19 cellular contexts compared by ENCODE assay signal in the genomic region with DNA sequence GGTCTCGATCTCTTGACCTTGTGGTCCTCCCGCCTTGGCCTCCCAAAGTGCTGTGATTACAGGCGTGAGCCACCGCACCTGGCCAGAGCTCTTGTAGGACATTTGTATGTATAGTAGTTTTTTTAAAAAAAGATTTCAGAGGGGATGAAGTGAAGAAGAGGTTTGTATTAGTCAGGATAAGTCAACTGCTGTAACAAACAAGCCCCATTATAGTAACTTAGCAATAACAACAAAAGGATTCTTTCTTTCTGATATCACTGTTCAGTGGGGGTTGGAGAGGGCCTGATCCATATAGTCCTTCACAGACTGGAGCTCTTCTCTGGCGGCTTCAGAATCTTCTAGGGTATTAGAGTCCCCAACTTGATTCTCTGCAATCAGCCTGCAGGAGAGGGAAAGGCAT. TPM values are rescaled to one million over a fixed set of nuclear protein-coding genes. Genes with fewer than 3 reads are reported as not detected.
DNase-seq lines count a peak whose midpoint lies in the region; ATAC-seq and TF ChIP-seq lines count a peak whose summit lies in the region.
"Had no signal": no experiment of that assay in that cellular context is flagged by ENCODE, and none has a peak within 500 bp of the region (broad histone marks: within the 10 kb centered on the region; RNA-seq: fewer than 3 reads in every experiment).

No MANE protein-coding gene starts in this region.

- no peak for DNase-seq in activated T-cell treated with anti-CD3 and anti-CD28 coated beads, Interleukin-2, amount 50 U/mL, for 72 hours
- no peak for DNase-seq in activated T-cell treated with anti-CD3 and anti-CD28 coated beads for 4 hours
- DNase-seq in CD4-positive, alpha-beta T cell = no peak
- DNase-seq in T-helper 17 cell = no peak
- no peak for DNase-seq in naive thymus-derived CD8-positive, alpha-beta T cell
- no peak for DNase-seq in NK-92 treated with Interleukin-12 subunit alpha and Interleukin-12 subunit beta, amount 100 ng/mL, for 24 hours (lab: John Stamatoyannopoulos, UW)
- DNase-seq: CD4-positive, CD25-positive, alpha-beta regulatory T cell; CD8-positive, alpha-beta memory T cell; DMS 273 treated with DMSO at 0.1 percent for 48 hours; DMS79; EL; GDM1; GM23248; H7; HCEC 1CT had no signal

- H3K27me3 Mint-ChIP-seq in activated T-cell treated with anti-CD3 and anti-CD28 coated beads, Interleukin-2, amount 50 U/mL, for 72 hours (ENCODE audit: low read depth) = peaks cover 37% of the 10 kb centered on the region
- no peaks in the 10 kb centered on the region for H3K27me3 Mint-ChIP-seq in CD4-positive, alpha-beta T cell
- H3K27me3 Mint-ChIP-seq in T-helper 17 cell = no peaks in the 10 kb centered on the region
- no peaks in the 10 kb centered on the region for H3K27me3 Mint-ChIP-seq in naive thymus-derived CD8-positive, alpha-beta T cell

- peaks cover 0 to 3% of the 10 kb centered on the region in 2 donors for H3K9me3 Mint-ChIP-seq in activated T-cell treated with anti-CD3 and anti-CD28 coated beads, Interleukin-2, amount 50 U/mL, for 72 hours
- no peaks in the 10 kb centered on the region for H3K9me3 Mint-ChIP-seq in CD4-positive, alpha-beta T cell
- H3K9me3 Mint-ChIP-seq in naive thymus-derived CD8-positive, alpha-beta T cell = peaks cover 0 to 3% (median 0%) of the 10 kb centered on the region in 9 donors

- TF ChIP-seq CTCF in CD4-positive, alpha-beta T cell (IDR thresholded peaks at IDR 0.05) = no peak

- H3K9me3 ChIP-seq in CD4-positive, alpha-beta T cell (ENCODE audit: control insufficient read depth, low read length) = no peaks in the 10 kb centered on the region
- H3K9me3 ChIP-seq in T-helper 17 cell (ENCODE audit: control insufficient read depth, low read length, poor library complexity, severe bottlenecking) = no peaks in the 10 kb centered on the region

- no peak for ATAC-seq in activated T-cell treated with anti-CD3 and anti-CD28 coated beads, Interleukin-2, amount 50 U/mL, for 72 hours (replicated peaks in 1 of 2)
- no peak for ATAC-seq in CD4-positive, alpha-beta T cell (ENCODE audit: poor library complexity)
- no peak for ATAC-seq in T-helper 17 cell
- ATAC-seq in naive thymus-derived CD8-positive, alpha-beta T cell = no peak
- ATAC-seq: GM12878 had no signal

- POLR2A ChIA-PET in CD4-positive, alpha-beta T cell (lab: Charles Lee) = interaction anchor here (0.8 to 2.1 kb wide), 8 partner anchors 13 to 61 kb away, joined by 3 to 6 read pairs (median 4); a partner anchor contains a TSS
- POLR2A ChIA-PET in naive thymus-derived CD8-positive, alpha-beta T cell (lab: Charles Lee) = interaction anchor here (1.7 kb wide), 1 partner anchor 11 kb away, joined by 6 read pairs; no protein-coding TSS in a partner anchor

- no peaks in the 10 kb centered on the region for H3K27me3 ChIP-seq in CD4-positive, alpha-beta T cell (ENCODE audit: control insufficient read depth, insufficient read depth, low read length)
- H3K27me3 ChIP-seq: BLaER1 had no signal

- H3K27ac ChIP-seq in CD4-positive, alpha-beta T cell (ENCODE audit: low read depth, low read length) = no peak overlapping the region
- H3K27ac ChIP-seq: BLaER1, C4-2B, GM23248 had no signal

- peaks cover 42% of the 10 kb centered on the region for H3K4me1 Mint-ChIP-seq in activated T-cell treated with anti-CD3 and anti-CD28 coated beads, Interleukin-2, amount 50 U/mL, for 72 hours (ENCODE audit: low read depth)
- peaks cover 79% of the 10 kb centered on the region for H3K4me1 Mint-ChIP-seq in CD4-positive, alpha-beta T cell (ENCODE audit: low read depth)
- H3K4me1 Mint-ChIP-seq in T-helper 17 cell = peaks cover 6% of the 10 kb centered on the region
- peaks cover 36 to 69% (median 51%) of the 10 kb centered on the region in 4 donors for H3K4me1 Mint-ChIP-seq in naive thymus-derived CD8-positive, alpha-beta T cell

- CTCF ChIA-PET in CD4-positive, alpha-beta T cell (lab: Charles Lee) = no interaction called here

- no peak overlapping the region for H3K4me3 Mint-ChIP-seq in activated T-cell treated with anti-CD3 and anti-CD28 coated beads, Interleukin-2, amount 50 U/mL, for 72 hours
- peak overlapping the region; percentile 54 for H3K4me3 Mint-ChIP-seq in CD4-positive, alpha-beta T cell
- H3K4me3 Mint-ChIP-seq in T-helper 17 cell = no peak overlapping the region
- H3K4me3 Mint-ChIP-seq in naive thymus-derived CD8-positive, alpha-beta T cell = peak overlapping the region in 3 of 10 donors; percentile 3 to 29 (median 12)
- H3K4me3 Mint-ChIP-seq: B cell; CD8-positive, alpha-beta memory T cell had no signal

- H3K27ac Mint-ChIP-seq in activated T-cell treated with anti-CD3 and anti-CD28 coated beads, Interleukin-2, amount 50 U/mL, for 72 hours = peak overlapping the region; percentile 34
- peak overlapping the region; percentile 79 for H3K27ac Mint-ChIP-seq in CD4-positive, alpha-beta T cell
- H3K27ac Mint-ChIP-seq in T-helper 17 cell = peak overlapping the region; percentile 9
- H3K27ac Mint-ChIP-seq in naive thymus-derived CD8-positive, alpha-beta T cell = peak overlapping the region in 8 of 10 donors; percentile 14 to 69 (median 62)
- H3K27ac Mint-ChIP-seq: B cell; CD4-positive, CD25-positive, alpha-beta regulatory T cell; CD8-positive, alpha-beta memory T cell had no signal

- H3K36me3 Mint-ChIP-seq in activated T-cell treated with anti-CD3 and anti-CD28 coated beads, Interleukin-2, amount 50 U/mL, for 72 hours (ENCODE audit: insufficient read depth in 2 of 2) = peaks cover 5 to 10% of the 10 kb centered on the region in 2 donors
- no peaks in the 10 kb centered on the region for H3K36me3 Mint-ChIP-seq in CD4-positive, alpha-beta T cell (ENCODE audit: low read depth)
- no peaks in the 10 kb centered on the region for H3K36me3 Mint-ChIP-seq in T-helper 17 cell (ENCODE audit: low read depth)
- H3K36me3 Mint-ChIP-seq in naive thymus-derived CD8-positive, alpha-beta T cell = peaks cover 0 to 5% (median 4%) of the 10 kb centered on the region in 3 donors

- intact Hi-C loops in CD4-positive, alpha-beta T cell (cut with DNase I, micrococcal nuclease) = no loop called here

RNA-seq across cellular contexts. Expression of a gene that starts 50.7 kb away (rescaled TPM):
- total RNA-seq in activated T-cell treated with anti-CD3 and anti-CD28 coated beads, Interleukin-2, amount 50 U/mL, for 72 hours = 10 to 100 TPM; 50.0 to 53.8 TPM
- 100 to 1,000 TPM; 377 to 404 TPM for total RNA-seq in CD4-positive, alpha-beta T cell
- total RNA-seq in T-helper 17 cell = 100 to 1,000 TPM; 159 TPM
- 100 to 1,000 TPM; 126 to 131 TPM for total RNA-seq in naive thymus-derived CD8-positive, alpha-beta T cell
- polyA plus RNA-seq in naive thymus-derived CD8-positive, alpha-beta T cell = 10 to 100 TPM; 39.5 to 64.7 (median 54.9) TPM

Comparison
In these comparisons a context has a peak if more than half of its experiments do, and no peak if none do; other contexts are left out.
1. H3K27ac Mint-ChIP-seq: peak in every context shown above with its lines; median percentile 79 in CD4-positive, alpha-beta T cell; 62 in naive thymus-derived CD8-positive, alpha-beta T cell; 34 in activated T-cell treated with anti-CD3 and anti-CD28 coated beads, Interleukin-2, amount 50 U/mL, for 72 hours; 9 in T-helper 17 cell.